Comparison of ENCODE assay signal across 25 cellular contexts in the genomic region with DNA sequence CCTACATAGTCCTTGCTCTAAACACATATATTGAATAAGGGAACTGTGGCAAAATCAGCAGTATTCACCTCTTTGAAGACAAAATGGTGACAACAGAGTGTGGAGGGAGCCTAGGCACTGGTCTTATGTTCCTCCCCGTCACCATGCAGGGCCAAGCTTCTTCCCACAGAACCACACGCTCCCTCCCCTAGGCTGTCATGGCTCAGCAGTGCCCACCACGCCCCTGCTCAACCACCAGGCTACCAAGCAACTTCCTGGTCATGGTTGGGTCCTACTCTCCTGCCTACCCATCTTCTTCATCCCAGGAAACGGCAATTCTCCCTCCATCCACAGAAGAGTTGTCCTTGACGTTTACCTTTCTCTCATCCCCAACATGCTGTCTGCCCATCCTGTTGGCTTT.
DNase-seq lines count a peak whose midpoint lies in the region; ATAC-seq and TF ChIP-seq lines count a peak whose summit lies in the region.
"Had no signal": no experiment of that assay in that cellular context is flagged by ENCODE, and none has a peak within 500 bp of the region (broad histone marks: within the 10 kb centered on the region; RNA-seq: fewer than 3 reads in every experiment).

No MANE protein-coding gene starts in this region.

- no peak overlapping the region for H3K4me3 ChIP-seq in coronary artery
- H3K4me3 ChIP-seq: MG63, SJCRH30 had no signal

- no peaks in the 10 kb centered on the region for H3K27me3 Mint-ChIP-seq in activated T-cell treated with anti-CD3 and anti-CD28 coated beads, Interleukin-2, amount 50 U/mL, for 24 hours
- no peaks in the 10 kb centered on the region for H3K27me3 Mint-ChIP-seq in activated T-cell treated with anti-CD3 and anti-CD28 coated beads, Interleukin-2, amount 50 U/mL, for 72 hours (ENCODE audit: low read depth)

- peak; percentile 21 for DNase-seq in activated T-cell treated with anti-CD3 and anti-CD28 coated beads, Interleukin-2, amount 50 U/mL, for 24 hours
- DNase-seq in activated T-cell treated with anti-CD3 and anti-CD28 coated beads, Interleukin-2, amount 50 U/mL, for 72 hours, result no peak
- DNase-seq in coronary artery (ENCODE audit: low spot score) (peak; percentile 28), foreskin keratinocyte (no peak), GM03348 (ENCODE audit: low spot score) (no peak), NCI-H226 (no peak), cerebellum (ENCODE audit: low spot score) (no peak)
- DNase-seq: AML-193; CD8-positive, alpha-beta T cell; DND-41; KG1; MG63; NCI-H1105 treated with DMSO at 0.1 percent for 48 hours; NCI-H146; NCI-H1930; NCI-H2107; NCI-H446; NCI-H524 treated with DMSO at 0.1 percent for 48 hours; NCI-H774; NK-92 treated with Interleukin-12 subunit alpha and Interleukin-12 subunit beta, amount 100 ng/mL, for 24 hours; PC-3; SJCRH30 had no signal

- H3K27me3 ChIP-seq in foreskin keratinocyte, result no peaks in the 10 kb centered on the region
- H3K27me3 ChIP-seq: MG63, SJCRH30 had no signal

- H3K27ac Mint-ChIP-seq in activated T-cell treated with anti-CD3 and anti-CD28 coated beads, Interleukin-2, amount 50 U/mL, for 24 hours, result no peak overlapping the region
- no peak overlapping the region for H3K27ac Mint-ChIP-seq in activated T-cell treated with anti-CD3 and anti-CD28 coated beads, Interleukin-2, amount 50 U/mL, for 72 hours
- H3K27ac Mint-ChIP-seq: CD8-positive, alpha-beta T cell had no signal

- no peak for ATAC-seq in activated T-cell treated with anti-CD3 and anti-CD28 coated beads, Interleukin-2, amount 50 U/mL, for 72 hours (replicated peaks in 1 of 2)
- ATAC-seq in foreskin keratinocyte, result no peak
- ATAC-seq: CD8-positive, alpha-beta T cell; PC-3; Right ventricle myocardium inferior; SK-N-SH treated with all-trans-retinoic acid at 6 μM for 48 hours had no signal

- no peak for TF ChIP-seq CTCF in coronary artery (IDR thresholded peaks at IDR 0.05)
- TF ChIP-seq CTCF in foreskin keratinocyte (conservative IDR thresholded peaks at IDR 0.05), result no peak

- H3K4me1 ChIP-seq in foreskin keratinocyte, result peaks cover 31% of the 10 kb centered on the region
- H3K4me1 ChIP-seq: SJCRH30 had no signal

- peaks cover 16% of the 10 kb centered on the region for H3K4me1 Mint-ChIP-seq in activated T-cell treated with anti-CD3 and anti-CD28 coated beads, Interleukin-2, amount 50 U/mL, for 24 hours (ENCODE audit: low read depth)
- H3K4me1 Mint-ChIP-seq in activated T-cell treated with anti-CD3 and anti-CD28 coated beads, Interleukin-2, amount 50 U/mL, for 72 hours (ENCODE audit: low read depth), result peaks cover 22% of the 10 kb centered on the region

- H3K4me3 Mint-ChIP-seq in activated T-cell treated with anti-CD3 and anti-CD28 coated beads, Interleukin-2, amount 50 U/mL, for 24 hours, result no peak overlapping the region
- H3K4me3 Mint-ChIP-seq in activated T-cell treated with anti-CD3 and anti-CD28 coated beads, Interleukin-2, amount 50 U/mL, for 72 hours, result no peak overlapping the region
- H3K4me3 Mint-ChIP-seq: CD8-positive, alpha-beta T cell had no signal

- H3K27ac ChIP-seq in coronary artery, result no peak overlapping the region
- peak overlapping the region; percentile 37 for H3K27ac ChIP-seq in foreskin keratinocyte
- H3K27ac ChIP-seq: C4-2B, SJCRH30 had no signal

- no peaks in the 10 kb centered on the region for H3K9me3 Mint-ChIP-seq in activated T-cell treated with anti-CD3 and anti-CD28 coated beads, Interleukin-2, amount 50 U/mL, for 24 hours
- H3K9me3 Mint-ChIP-seq in activated T-cell treated with anti-CD3 and anti-CD28 coated beads, Interleukin-2, amount 50 U/mL, for 72 hours, result peaks cover 3 to 5% of the 10 kb centered on the region in 2 donors
- H3K9me3 Mint-ChIP-seq: CD8-positive, alpha-beta T cell had no signal

- H3K36me3 Mint-ChIP-seq in activated T-cell treated with anti-CD3 and anti-CD28 coated beads, Interleukin-2, amount 50 U/mL, for 24 hours (ENCODE audit: low read depth), result peaks cover 5% of the 10 kb centered on the region
- H3K36me3 Mint-ChIP-seq in activated T-cell treated with anti-CD3 and anti-CD28 coated beads, Interleukin-2, amount 50 U/mL, for 72 hours (ENCODE audit: insufficient read depth in 2 of 2), result peaks cover 0 to 3% of the 10 kb centered on the region in 2 donors

Comparison
In these comparisons a context has a peak if more than half of its experiments do, and no peak if none do; other contexts are left out.
1. DNase-seq: peak in activated T-cell treated with anti-CD3 and anti-CD28 coated beads, Interleukin-2, amount 50 U/mL, for 24 hours (single experiment) and coronary artery (single experiment); none in activated T-cell treated with anti-CD3 and anti-CD28 coated beads, Interleukin-2, amount 50 U/mL, for 72 hours (0 of 2), foreskin keratinocyte (0 of 2), GM03348 (single experiment), NCI-H226 (single experiment) and cerebellum (single experiment).